31 cellular contexts compared by ENCODE assay signal in the genomic region with DNA sequence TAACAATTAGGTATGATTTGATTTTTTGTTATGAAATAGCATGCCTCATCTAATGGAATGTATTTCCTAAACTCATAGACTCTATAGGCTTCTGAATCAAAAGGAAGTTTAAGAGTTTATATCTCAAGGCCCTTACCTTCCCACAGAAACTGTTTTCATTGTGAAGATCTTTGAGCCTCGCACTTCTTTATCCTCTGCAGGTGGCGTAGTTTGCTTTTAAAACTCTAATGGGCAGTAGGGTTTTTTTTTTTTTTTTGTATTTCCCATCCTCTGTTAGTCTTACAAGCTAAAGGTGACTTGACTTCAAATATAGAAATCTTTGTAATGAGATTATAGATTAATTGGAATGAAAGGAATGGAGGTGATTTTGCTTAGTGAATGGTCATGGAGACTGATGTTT. TPM values are rescaled to one million over a fixed set of nuclear protein-coding genes. Genes with fewer than 3 reads are reported as not detected.
"Had no signal": no experiment of that assay in that cellular context is flagged by ENCODE, and none has a peak within 500 bp of the region (broad histone marks: within the 10 kb centered on the region; RNA-seq: fewer than 3 reads in every experiment).

No MANE protein-coding gene starts in this region.

- H3K36me3 ChIP-seq: cardiac muscle cell, SJSA1 had no signal

- H3K27me3 ChIP-seq: cardiac muscle cell, Peyer's patch, SJSA1 had no signal

- ATAC-seq: activated T-helper 17 cell treated with anti-CD3 and anti-CD28 coated beads, Interleukin-2, amount 50 U/mL, for 72 hours had no signal

- H3K4me1 Mint-ChIP-seq: activated B cell treated with CpG ODN at 0.5 μM for 24 hours; activated CD4-positive, alpha-beta memory T cell treated with anti-CD3 and anti-CD28 coated beads, Interleukin-2, amount 10 ng/mL, durations not matched to agents 7 days and 5 days; activated CD4-positive, alpha-beta T cell treated with anti-CD3 and anti-CD28 coated beads, Interleukin-2, amount 10 ng/mL, durations not matched to agents 7 days and 5 days; activated T-helper 17 cell treated with anti-CD3 and anti-CD28 coated beads, Interleukin-2, amount 50 U/mL, for 72 hours; brain had no signal

- H3K27ac Mint-ChIP-seq: activated B cell treated with CpG ODN at 0.5 μM for 24 hours; activated CD4-positive, alpha-beta memory T cell treated with anti-CD3 and anti-CD28 coated beads, Interleukin-2, amount 10 ng/mL, durations not matched to agents 7 days and 5 days; activated CD4-positive, alpha-beta T cell treated with anti-CD3 and anti-CD28 coated beads, Interleukin-2, amount 10 ng/mL, durations not matched to agents 7 days and 5 days; activated naive CD4-positive, alpha-beta T cell treated with anti-CD3 and anti-CD28 coated beads for 36 hours; activated naive CD8-positive, alpha-beta T cell; activated T-helper 17 cell treated with anti-CD3 and anti-CD28 coated beads, Interleukin-2, amount 50 U/mL, for 72 hours; brain; T-helper 1 cell treated with Interleukin-12 subunit alpha and Interleukin-12 subunit beta and Interleukin-4 antibody, amounts not matched to agents 30 μg/mL and 1 μg/mL, for 36 hours had no signal

- H3K4me1 ChIP-seq: Peyer's patch, SJSA1 had no signal

- H3K9me3 Mint-ChIP-seq: activated B cell treated with CpG ODN at 0.5 μM for 24 hours; activated CD4-positive, alpha-beta memory T cell treated with anti-CD3 and anti-CD28 coated beads, Interleukin-2, amount 10 ng/mL, durations not matched to agents 7 days and 5 days; activated CD4-positive, alpha-beta T cell treated with anti-CD3 and anti-CD28 coated beads, Interleukin-2, amount 10 ng/mL, durations not matched to agents 7 days and 5 days; activated naive CD4-positive, alpha-beta T cell treated with anti-CD3 and anti-CD28 coated beads for 36 hours; activated T-helper 17 cell treated with anti-CD3 and anti-CD28 coated beads, Interleukin-2, amount 50 U/mL, for 72 hours; brain; T-helper 1 cell treated with Interleukin-12 subunit alpha and Interleukin-12 subunit beta and Interleukin-4 antibody, amounts not matched to agents 30 μg/mL and 1 μg/mL, for 36 hours had no signal

- DNase-seq: activated B cell treated with CpG ODN at 0.5 μM for 24 hours; activated CD4-positive, alpha-beta memory T cell treated with anti-CD3 and anti-CD28 coated beads, Interleukin-2, amount 10 ng/mL, durations not matched to agents 7 days and 5 days; activated CD4-positive, alpha-beta T cell treated with anti-CD3 and anti-CD28 coated beads for 1 hour; activated CD4-positive, alpha-beta T cell treated with anti-CD3 and anti-CD28 coated beads, Interleukin-2, amount 10 ng/mL, durations not matched to agents 7 days and 5 days; activated gamma-delta T cell; activated naive CD4-positive, alpha-beta T cell treated with anti-CD3 and anti-CD28 coated beads for 36 hours; activated T-cell treated with anti-CD3 and anti-CD28 coated beads for 4 hours; activated T-cell treated with anti-CD3 and anti-CD28 coated beads, Interleukin-2, amount 50 U/mL, for 48 hours; amygdala; Karpas-422; NCI-H1105 treated with DMSO at 0.1 percent for 48 hours; NCI-H146; NCI-H2029; NCI-H2107; NCI-H2171 treated with DMSO at 0.1 percent for 48 hours; NCI-H226; NCI-H526 treated with DMSO at 0.1 percent for 48 hours; NK-92 treated with Interleukin-12 subunit alpha and Interleukin-12 subunit beta, amount 100 ng/mL, for 24 hours; Peyer's patch; Right ventricle myocardium superior had no signal

- H3K27ac ChIP-seq: cardiac muscle cell, RWPE1, SJSA1 had no signal

- H3K9me3 ChIP-seq: Peyer's patch, SJSA1 had no signal

- H3K27me3 Mint-ChIP-seq: activated B cell treated with CpG ODN at 0.5 μM for 24 hours; activated CD4-positive, alpha-beta memory T cell treated with anti-CD3 and anti-CD28 coated beads, Interleukin-2, amount 10 ng/mL, durations not matched to agents 7 days and 5 days; activated CD4-positive, alpha-beta T cell treated with anti-CD3 and anti-CD28 coated beads, Interleukin-2, amount 10 ng/mL, durations not matched to agents 7 days and 5 days; activated naive CD8-positive, alpha-beta T cell; activated T-helper 17 cell treated with anti-CD3 and anti-CD28 coated beads, Interleukin-2, amount 50 U/mL, for 72 hours had no signal

- H3K4me3 ChIP-seq: cardiac muscle cell, SJSA1 had no signal

- H3K4me3 Mint-ChIP-seq: activated B cell treated with CpG ODN at 0.5 μM for 24 hours; activated CD4-positive, alpha-beta memory T cell treated with anti-CD3 and anti-CD28 coated beads, Interleukin-2, amount 10 ng/mL, durations not matched to agents 7 days and 5 days; activated CD4-positive, alpha-beta T cell treated with anti-CD3 and anti-CD28 coated beads, Interleukin-2, amount 10 ng/mL, durations not matched to agents 7 days and 5 days; activated naive CD4-positive, alpha-beta T cell treated with anti-CD3 and anti-CD28 coated beads for 36 hours; activated naive CD8-positive, alpha-beta T cell; activated T-helper 17 cell treated with anti-CD3 and anti-CD28 coated beads, Interleukin-2, amount 50 U/mL, for 72 hours; brain; T-helper 1 cell treated with Interleukin-12 subunit alpha and Interleukin-12 subunit beta and Interleukin-4 antibody, amounts not matched to agents 30 μg/mL and 1 μg/mL, for 36 hours had no signal

- FAIRE-seq: astrocyte, TTC549 had no signal

RNA-seq across cellular contexts. Expression of a gene that starts 36.5 kb away (rescaled TPM):
- total RNA-seq: activated B cell treated with CpG ODN at 0.5 μM for 24 hours; activated CD4-positive, alpha-beta memory T cell treated with anti-CD3 and anti-CD28 coated beads, Interleukin-2, amount 10 ng/mL, durations not matched to agents 7 days and 5 days; activated CD4-positive, alpha-beta T cell treated with anti-CD3 and anti-CD28 coated beads, Interleukin-2, amount 10 ng/mL, durations not matched to agents 7 days and 5 days; activated CD8-positive, alpha-beta memory T cell treated with anti-CD3 and anti-CD28 coated beads for 36 hours; activated naive CD4-positive, alpha-beta T cell treated with anti-CD3 and anti-CD28 coated beads for 36 hours; activated T-helper 17 cell treated with anti-CD3 and anti-CD28 coated beads, Interleukin-2, amount 50 U/mL, for 72 hours; astrocyte; cardiac muscle cell; NCI-H460; Right ventricle myocardium superior; SJSA1 had no signal
- polyA plus RNA-seq: cardiac muscle cell had no signal

RNA-seq across cellular contexts. Expression of a gene that starts 36.6 kb away (rescaled TPM):
- total RNA-seq: activated B cell treated with CpG ODN at 0.5 μM for 24 hours; activated CD4-positive, alpha-beta memory T cell treated with anti-CD3 and anti-CD28 coated beads, Interleukin-2, amount 10 ng/mL, durations not matched to agents 7 days and 5 days; activated CD4-positive, alpha-beta T cell treated with anti-CD3 and anti-CD28 coated beads, Interleukin-2, amount 10 ng/mL, durations not matched to agents 7 days and 5 days; activated CD8-positive, alpha-beta memory T cell treated with anti-CD3 and anti-CD28 coated beads for 36 hours; activated naive CD4-positive, alpha-beta T cell treated with anti-CD3 and anti-CD28 coated beads for 36 hours; activated T-helper 17 cell treated with anti-CD3 and anti-CD28 coated beads, Interleukin-2, amount 50 U/mL, for 72 hours; astrocyte; cardiac muscle cell; NCI-H460; SJSA1 had no signal
